In genomic region chr5:6826756-6827155, GRCh38 we compare ENCODE assay signal across 25 cellular contexts.
"Had no signal": no experiment of that assay in that cellular context is flagged by ENCODE, and none has a peak within 500 bp of the region (broad histone marks: within the 10 kb centered on the region; RNA-seq: fewer than 3 reads in every experiment).

No MANE protein-coding gene starts in this region.

- H3K36me3 ChIP-seq: brain microvascular endothelial cell, heart left ventricle had no signal

- DNase-seq: activated CD4-positive, alpha-beta T cell treated with anti-CD3 and anti-CD28 coated beads, Interleukin-2, amount 10 ng/mL, durations not matched to agents 24 days and 14 days; activated CD4-positive, alpha-beta T cell treated with anti-CD3 and anti-CD28 coated beads, Interleukin-2, amount 50 U/mL, for 48 hours; activated CD4-positive, CD25-positive, alpha-beta regulatory T cell; activated CD4-positive, CD25-positive, alpha-beta regulatory T cell treated with anti-CD3 and anti-CD28 coated beads, Interleukin-2, amount 50 U/mL, for 72 hours; activated CD8-positive, alpha-beta memory T cell treated with anti-CD3 and anti-CD28 coated beads, Interleukin-2, amount 50 U/mL, for 48 hours; activated effector memory CD4-positive, alpha-beta T cell treated with Interleukin-2 at 50 U/mL for 16 hours; activated gamma-delta T cell treated with Interleukin-2 at 50 U/mL for 16 hours; activated naive CD4-positive, alpha-beta T cell treated with anti-CD3 and anti-CD28 coated beads, Interleukin-2, amount 50 U/mL, for 16 hours; activated naive CD4-positive, alpha-beta T cell treated with Interleukin-2 at 50 U/mL for 16 hours; activated T-cell treated with anti-CD3 and anti-CD28 coated beads for 4 hours; activated T-cell treated with anti-CD3 and anti-CD28 coated beads, Interleukin-2, amount 50 U/mL, for 24 hours; amniotic stem cell; anterior cingulate cortex; brain microvascular endothelial cell; cortex of kidney; dermis blood vessel endothelial cell; effector CD4-positive, alpha-beta T cell; foreskin fibroblast; heart left ventricle; T-helper 1 cell; T-helper 2 cell had no signal

- H3K27ac ChIP-seq: brain microvascular endothelial cell, epithelial cell of prostate, heart left ventricle had no signal

- H3K4me3 Mint-ChIP-seq: activated CD4-positive, alpha-beta T cell treated with anti-CD3 and anti-CD28 coated beads for 36 hours; activated T-cell treated with anti-CD3 and anti-CD28 coated beads, Interleukin-2, amount 50 U/mL, for 24 hours had no signal

- H3K36me3 Mint-ChIP-seq: activated naive CD8-positive, alpha-beta T cell had no signal

- ATAC-seq: activated T-cell treated with anti-CD3 and anti-CD28 coated beads, Interleukin-2, amount 50 U/mL, for 72 hours; heart left ventricle had no signal

- H3K27me3 ChIP-seq: brain microvascular endothelial cell had no signal

- H3K27ac Mint-ChIP-seq: activated T-cell treated with anti-CD3 and anti-CD28 coated beads, Interleukin-2, amount 50 U/mL, for 24 hours; activated T-cell treated with anti-CD3 and anti-CD28 coated beads, Interleukin-2, amount 50 U/mL, for 72 hours had no signal
